Comparison of ENCODE assay signal across 9 cellular contexts in genomic region chrX:40573763-40574162, GRCh38. TPM values are rescaled to one million over a fixed set of nuclear protein-coding genes. Genes with fewer than 3 reads are reported as not detected.
DNase-seq lines count a peak whose midpoint lies in the region; ATAC-seq and TF ChIP-seq lines count a peak whose summit lies in the region.
"Had no signal": no experiment of that assay in that cellular context is flagged by ENCODE, and none has a peak within 500 bp of the region (broad histone marks: within the 10 kb centered on the region; RNA-seq: fewer than 3 reads in every experiment).

No MANE protein-coding gene starts in this region.

- H3K4me3 Mint-ChIP-seq in effector memory CD8-positive, alpha-beta T cell, result no peak overlapping the region
- H3K4me3 Mint-ChIP-seq: activated naive CD8-positive, alpha-beta T cell had no signal

- H3K4me1 ChIP-seq in A673 (ENCODE audit: insufficient read depth, low read length, poor library complexity, severe bottlenecking), result no peaks in the 10 kb centered on the region

- peak; percentile 77 for ATAC-seq in effector memory CD8-positive, alpha-beta T cell (replicated peaks)
- ATAC-seq in HG02840 (IDR thresholded peaks at IDR 0.05; ENCODE audit: low FRiP score, unreplicated experiment) (no peak), GM19455 (IDR thresholded peaks at IDR 0.05; ENCODE audit: unreplicated experiment) (no peak)

- H3K9me3 ChIP-seq in A673 (ENCODE audit: low read depth, low read length, poor library complexity, severe bottlenecking), result no peaks in the 10 kb centered on the region

- no peaks in the 10 kb centered on the region for H3K36me3 Mint-ChIP-seq in effector memory CD8-positive, alpha-beta T cell (ENCODE audit: insufficient read depth)
- H3K36me3 Mint-ChIP-seq: activated naive CD8-positive, alpha-beta T cell had no signal

- no TSS peak for BruUV-seq in A673 (replicated peaks; lab: Mats Ljungman, UMichigan)

- H3K36me3 ChIP-seq in A673 (ENCODE audit: insufficient read depth, low read length, poor library complexity, severe bottlenecking), result no peaks in the 10 kb centered on the region

- peaks cover 0 to 7% of the 10 kb centered on the region in 2 donors for H3K4me1 Mint-ChIP-seq in effector memory CD8-positive, alpha-beta T cell (ENCODE audit: low read depth in 2 of 2)

- TF ChIP-seq CTCF in A673 (conservative IDR thresholded peaks at IDR 0.05; ENCODE audit: low read depth, low read length) (peak; percentile 46), GM12875 (IDR thresholded peaks at IDR 0.05; ENCODE audit: borderline replicate concordance, insufficient read depth, low read depth, low read length) (peak; percentile 82)

- no peaks in the 10 kb centered on the region for H3K27me3 Mint-ChIP-seq in effector memory CD8-positive, alpha-beta T cell
- H3K27me3 Mint-ChIP-seq: activated naive CD8-positive, alpha-beta T cell had no signal

- H3K4me3 ChIP-seq in A673 (ENCODE audit: low read depth, low read length, poor library complexity, severe bottlenecking) (no peak overlapping the region), GM12875 (ENCODE audit: low read depth, low read length) (no peak overlapping the region)

- DNase-seq in A673 (ENCODE audit: low spot score) (peak; percentile 30), RKO (ENCODE audit: low spot score) (peak; percentile 61), iPS-NIHi7 (ENCODE audit: extremely low spot score) (no peak), medulla oblongata (ENCODE audit: extremely low spot score) (no peak)
- DNase-seq in effector memory CD8-positive, alpha-beta T cell, result peak; percentile 5 to 31 (median 15)

- no peaks in the 10 kb centered on the region for H3K27me3 ChIP-seq in A673 (replicated peaks; ENCODE audit: insufficient read depth, low read depth, low read length, poor library complexity)

- POLR2A ChIA-PET in A673 (lab: Charles Lee; ENCODE audit: low non-redundant PET), result no interaction called here

- H3K27ac Mint-ChIP-seq in effector memory CD8-positive, alpha-beta T cell, result no peak overlapping the region
- H3K27ac Mint-ChIP-seq: activated naive CD8-positive, alpha-beta T cell had no signal

- intact Hi-C loops in A673 (cut with micrococcal nuclease; ENCODE audit: unreplicated experiment), result no loop called here

- H3K9me3 Mint-ChIP-seq in effector memory CD8-positive, alpha-beta T cell, result no peaks in the 10 kb centered on the region

- CTCF ChIA-PET in A673 (lab: Charles Lee), result interaction anchor here (0.6 kb wide), 1 partner anchor 140 kb away, joined by 3 read pairs; no protein-coding TSS in a partner anchor

- no peak overlapping the region for H3K27ac ChIP-seq in A673 (ENCODE audit: low read depth, low read length, poor library complexity, severe bottlenecking)

RNA-seq across cellular contexts. Expression of gene ATP6AP2, which starts 7.0 kb away (rescaled TPM):
- total RNA-seq in A673 (2021), result 72.9 and 73.8 TPM in 2 replicates

RNA-seq across cellular contexts. Expression of gene MPC1L, which starts 49.5 kb away (rescaled TPM):
- total RNA-seq in A673 (2021), result not detected in 2 replicates

Comparison
In these comparisons a context has a peak if more than half of its experiments do, and no peak if none do; other contexts are left out.
1. DNase-seq: peak in A673 (single experiment), RKO (single experiment) and effector memory CD8-positive, alpha-beta T cell (3 of 3); none in iPS-NIHi7 (single experiment) and medulla oblongata (single experiment).